1 cellular context compared by ENCODE assay signal in the genomic region with DNA sequence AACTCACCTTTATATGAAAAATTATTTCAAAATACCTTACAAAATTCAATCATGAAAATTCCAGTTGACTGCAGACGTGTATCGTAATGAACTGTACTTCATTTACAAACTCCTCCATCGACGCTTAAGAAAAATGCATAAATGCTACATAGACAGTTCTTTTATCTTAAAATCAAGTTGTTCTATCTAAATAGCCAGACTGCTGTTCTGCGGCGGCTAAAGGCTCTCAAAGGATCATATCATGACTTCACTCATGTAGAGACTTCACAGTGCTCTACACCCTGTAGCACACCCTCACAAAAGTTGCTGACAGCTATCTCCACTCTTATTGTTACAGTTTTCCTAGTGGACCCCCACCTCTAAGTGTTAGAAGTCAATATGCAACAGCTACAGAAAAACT.
TF ChIP-seq lines count a peak whose summit lies in the region.

No MANE protein-coding gene starts in this region.

TF ChIP-seq in IMR-90, 13 proteins besides CTCF, POLR2A, EP300 and RAD21:
- TF ChIP-seq NFE2L2 (IDR thresholded peaks at IDR 0.05; ENCODE audit: low read depth, low read length) = no peak
- no peak for TF ChIP-seq MAZ (IDR thresholded peaks at IDR 0.05; ENCODE audit: borderline replicate concordance, low read depth, low read length)
- TF ChIP-seq CHD1 (IDR thresholded peaks at IDR 0.05; ENCODE audit: low read depth, low read length) = no peak
- TF ChIP-seq USF2 (IDR thresholded peaks at IDR 0.05; ENCODE audit: low read depth, low read length) = no peak
- TF ChIP-seq RFX5 (IDR thresholded peaks at IDR 0.05; ENCODE audit: low read depth, low read length) = no peak
- TF ChIP-seq MAFK (IDR thresholded peaks at IDR 0.05; ENCODE audit: low read depth, low read length) = 0 out of 2 replicates have a peak, but pooled peaks have one; percentile 29
- TF ChIP-seq SMC3 (IDR thresholded peaks at IDR 0.05; ENCODE audit: low read depth, low read length) = no peak
- TF ChIP-seq BHLHE40 (IDR thresholded peaks at IDR 0.05; ENCODE audit: low read depth, low read length) = no peak
TF ChIP-seq in IMR-90: peak in this region for 1.
